ENCODE assay signal across 13 cellular contexts in the genomic region with DNA sequence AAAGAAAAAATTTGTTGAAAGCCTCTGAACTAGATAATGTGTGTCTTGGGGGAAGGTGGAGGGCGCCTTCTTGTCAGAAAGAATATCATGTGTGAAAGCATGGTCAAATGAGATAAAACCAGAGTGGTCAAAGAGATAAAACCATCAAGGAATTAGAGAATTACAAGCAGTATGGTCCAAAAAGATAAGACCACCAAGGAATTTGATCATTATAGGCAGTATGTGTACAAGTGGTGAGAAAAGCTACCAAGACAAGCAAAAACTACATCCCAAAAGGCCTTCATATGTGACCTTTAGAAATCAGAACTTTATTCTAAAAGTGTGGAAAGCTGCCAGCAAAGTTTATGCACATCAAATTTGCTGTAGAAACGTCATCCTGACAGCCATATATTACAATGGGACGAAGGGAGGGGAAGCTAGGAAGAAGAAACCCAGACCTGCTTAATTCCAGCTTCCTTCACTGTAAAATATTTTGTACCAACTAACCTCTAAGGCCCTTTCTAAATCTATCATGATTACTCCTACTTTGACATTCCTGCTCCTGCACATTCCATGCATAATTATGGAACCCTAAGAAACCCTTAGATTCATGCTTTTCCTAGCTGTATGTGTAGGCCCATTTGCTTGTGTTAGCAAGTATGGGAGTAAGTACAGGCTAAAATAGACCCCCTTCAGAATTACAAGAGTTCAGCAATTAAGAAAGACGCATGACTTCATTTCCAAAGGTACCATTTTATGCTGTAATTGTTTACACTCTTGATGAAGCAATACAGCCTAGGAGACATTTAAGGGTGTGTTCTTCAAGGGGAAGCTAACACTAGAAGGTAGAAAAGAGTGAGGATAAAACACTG. TPM values are rescaled to one million over a fixed set of nuclear protein-coding genes. Genes with fewer than 3 reads are reported as not detected.
A peak's percentile ranks its signal among the peaks of the same experiment; 100 is the strongest.
DNase-seq lines count a peak whose midpoint lies in the region; ATAC-seq, FAIRE-seq and TF ChIP-seq lines count a peak whose summit lies in the region.
"Had no signal": no experiment of that assay in that cellular context is flagged by ENCODE, and none has a peak within 500 bp of the region (broad histone marks: within the 10 kb centered on the region; RNA-seq: fewer than 3 reads in every experiment).

No MANE protein-coding gene starts in this region.

- TF ChIP-seq CTCF in Caco-2 (IDR thresholded peaks at IDR 0.05; ENCODE audit: insufficient read depth in 1 of 2, low read depth in 1 of 2, low read length in 1 of 2, severe bottlenecking in 1 of 2, unreplicated experiment in 1 of 2): no peak
- no peak for TF ChIP-seq CTCF in lower lobe of right lung (IDR thresholded peaks at IDR 0.05)

- DNase-seq in Caco-2: no peak
- DNase-seq in HTR-8/SVneo (ENCODE audit: insufficient read length, low spot score): peak; percentile 10
- DNase-seq in amniotic epithelial cell (ENCODE audit: low read depth): peak; percentile 73
- no peak for DNase-seq in lower lobe of right lung
- DNase-seq in activated CD4-positive, alpha-beta T cell treated with anti-CD3 and anti-CD28 coated beads for 4 hours: no peak
- no peak for DNase-seq in RPMI8226
- no peak for DNase-seq in activated T-cell treated with anti-CD3 and anti-CD28 coated beads, Interleukin-2, amount 50 U/mL, for 72 hours
- DNase-seq in GF-D8 (lab: John Stamatoyannopoulos, UW): no peak
- DNase-seq: immature natural killer cell, NCI-H187, PC-3, T1000 had no signal

- intact Hi-C loops in Caco-2 (cut with micrococcal nuclease; ENCODE audit: unreplicated experiment) (loop anchor here (2.0 kb wide), 1 partner anchor 24 kb away; no protein-coding TSS in a partner anchor), lower lobe of right lung (cut with DNase I) (no loop called here)

- H3K4me3 Mint-ChIP-seq in Caco-2 (ENCODE audit: unreplicated experiment): no peak overlapping the region
- no peak overlapping the region for H3K4me3 Mint-ChIP-seq in activated T-cell treated with anti-CD3 and anti-CD28 coated beads, Interleukin-2, amount 50 U/mL, for 72 hours
- H3K4me3 Mint-ChIP-seq: immature natural killer cell had no signal

- H3K4me3 ChIP-seq in Caco-2 (ENCODE audit: low read depth, low read length): no peak overlapping the region
- no peak overlapping the region for H3K4me3 ChIP-seq in lower lobe of right lung

- CTCF ChIA-PET in Caco-2 (lab: Charles Lee): no interaction called here

- H3K36me3 ChIP-seq in Caco-2 (ENCODE audit: control insufficient read depth, insufficient read depth, low read length): no peaks in the 10 kb centered on the region
- no peaks in the 10 kb centered on the region for H3K36me3 ChIP-seq in lower lobe of right lung

- peak overlapping the region; percentile 64 for H3K27ac Mint-ChIP-seq in Caco-2 (ENCODE audit: unreplicated experiment)
- H3K27ac Mint-ChIP-seq in activated T-cell treated with anti-CD3 and anti-CD28 coated beads, Interleukin-2, amount 50 U/mL, for 72 hours: no peak overlapping the region
- H3K27ac Mint-ChIP-seq: immature natural killer cell had no signal

- no peaks in the 10 kb centered on the region for H3K27me3 ChIP-seq in Caco-2 (replicated peaks; ENCODE audit: control insufficient read depth, insufficient read depth, low read length)
- no peaks in the 10 kb centered on the region for H3K27me3 ChIP-seq in lower lobe of right lung (ENCODE audit: low read depth)

- H3K9me3 Mint-ChIP-seq in Caco-2 (ENCODE audit: unreplicated experiment): no peaks in the 10 kb centered on the region
- no peaks in the 10 kb centered on the region for H3K9me3 Mint-ChIP-seq in activated T-cell treated with anti-CD3 and anti-CD28 coated beads, Interleukin-2, amount 50 U/mL, for 72 hours

- H3K4me1 Mint-ChIP-seq in Caco-2 (ENCODE audit: low read depth, unreplicated experiment): peaks cover 34% of the 10 kb centered on the region
- H3K4me1 Mint-ChIP-seq in activated T-cell treated with anti-CD3 and anti-CD28 coated beads, Interleukin-2, amount 50 U/mL, for 72 hours (ENCODE audit: low read depth): no peaks in the 10 kb centered on the region
- H3K4me1 Mint-ChIP-seq: immature natural killer cell had no signal

- peak; percentile 30 to 50 for ATAC-seq in lower lobe of right lung
- no peak for ATAC-seq in activated T-cell treated with anti-CD3 and anti-CD28 coated beads, Interleukin-2, amount 50 U/mL, for 72 hours (replicated peaks in 1 of 2)

- H3K9me3 ChIP-seq in Caco-2 (no peaks in the 10 kb centered on the region), lower lobe of right lung (no peaks in the 10 kb centered on the region)

- FAIRE-seq in HTR-8/SVneo (lab: Jason Lieb, UNC): no peak

- no peaks in the 10 kb centered on the region for H3K36me3 Mint-ChIP-seq in Caco-2 (ENCODE audit: insufficient read depth, unreplicated experiment)
- no peaks in the 10 kb centered on the region for H3K36me3 Mint-ChIP-seq in activated T-cell treated with anti-CD3 and anti-CD28 coated beads, Interleukin-2, amount 50 U/mL, for 72 hours (ENCODE audit: insufficient read depth in 2 of 2)
- H3K36me3 Mint-ChIP-seq: immature natural killer cell had no signal

- POLR2A ChIA-PET in Caco-2 (lab: Charles Lee): interaction anchor here (1.1 kb wide), 1 partner anchor 26 kb away, joined by 4 read pairs; no protein-coding TSS in a partner anchor

- H3K4me1 ChIP-seq in Caco-2 (peaks cover 34% of the 10 kb centered on the region), lower lobe of right lung (no peaks in the 10 kb centered on the region)

- no TSS peak for BruUV-seq in Caco-2 (replicated peaks; lab: Mats Ljungman, UMichigan)

- no peaks in the 10 kb centered on the region for H3K27me3 Mint-ChIP-seq in Caco-2 (ENCODE audit: insufficient read depth, unreplicated experiment)
- no peaks in the 10 kb centered on the region for H3K27me3 Mint-ChIP-seq in activated T-cell treated with anti-CD3 and anti-CD28 coated beads, Interleukin-2, amount 50 U/mL, for 72 hours (ENCODE audit: low read depth)

- no peak overlapping the region for H3K27ac ChIP-seq in lower lobe of right lung
- H3K27ac ChIP-seq: C4-2B had no signal

RNA-seq across cellular contexts. Expression of a gene that starts 51.6 kb away (rescaled TPM):
- total RNA-seq in Caco-2 (2022): 34.7 and 37.1 TPM in 2 replicates
- 7.5 TPM for total RNA-seq in lower lobe of right lung
- total RNA-seq in activated T-cell treated with anti-CD3 and anti-CD28 coated beads, Interleukin-2, amount 50 U/mL, for 72 hours: under 1 TPM; 0.05 to 0.30 TPM

RNA-seq across cellular contexts. Expression of a gene that starts 57.9 kb away (rescaled TPM):
- total RNA-seq in Caco-2 (2022): 25.0 and 25.7 TPM in 2 replicates
- total RNA-seq in lower lobe of right lung: 4.5 TPM
- total RNA-seq in activated T-cell treated with anti-CD3 and anti-CD28 coated beads, Interleukin-2, amount 50 U/mL, for 72 hours: 10 to 100 TPM; 16.0 to 20.2 TPM

Comparison
In these comparisons a context has a peak if more than half of its experiments do, and no peak if none do; other contexts are left out.
1. DNase-seq: peak in HTR-8/SVneo (single experiment) and amniotic epithelial cell (single experiment); none in Caco-2 (0 of 2), lower lobe of right lung (single experiment), activated CD4-positive, alpha-beta T cell treated with anti-CD3 and anti-CD28 coated beads for 4 hours (0 of 2), RPMI8226 (single experiment), activated T-cell treated with anti-CD3 and anti-CD28 coated beads, Interleukin-2, amount 50 U/mL, for 72 hours (0 of 2) and GF-D8 (single experiment).
2. ATAC-seq: peak in lower lobe of right lung (2 of 2); none in activated T-cell treated with anti-CD3 and anti-CD28 coated beads, Interleukin-2, amount 50 U/mL, for 72 hours (0 of 2).